Comparison of ENCODE assay signal across 13 cellular contexts in the genomic region with DNA sequence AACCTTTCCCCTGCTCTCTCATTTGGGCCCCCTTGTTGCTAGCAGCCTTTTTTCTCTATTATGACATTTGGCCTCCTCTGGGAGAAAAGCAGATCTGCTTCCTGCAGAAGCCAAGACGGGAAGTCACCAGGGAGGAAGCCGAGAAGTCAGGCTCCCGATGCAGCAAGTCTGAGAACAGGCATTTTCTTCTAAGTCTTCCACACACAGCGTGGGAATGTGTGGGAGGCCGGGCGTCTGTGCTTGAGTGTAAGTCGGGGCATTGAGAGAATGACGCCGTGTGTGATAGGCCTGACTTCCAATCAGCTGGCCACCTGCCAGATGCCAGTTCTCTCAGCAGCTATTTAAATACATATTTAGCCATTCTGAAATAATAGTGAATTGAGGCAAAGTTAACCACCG.
DNase-seq lines count a peak whose midpoint lies in the region; ATAC-seq and TF ChIP-seq lines count a peak whose summit lies in the region.
"Had no signal": no experiment of that assay in that cellular context is flagged by ENCODE, and none has a peak within 500 bp of the region (broad histone marks: within the 10 kb centered on the region; RNA-seq: fewer than 3 reads in every experiment).

No MANE protein-coding gene starts in this region.

- no peak for ATAC-seq in naive thymus-derived CD4-positive, alpha-beta T cell
- ATAC-seq: activated CD8-positive, alpha-beta T cell treated with anti-CD3 and anti-CD28 coated beads, Interleukin-2, amount 10 ng/mL, durations not matched to agents 7 days and 5 days had no signal

- H3K9ac ChIP-seq in colonic mucosa (ENCODE audit: low read depth in 2 of 2, low read length in 2 of 2), result no peak overlapping the region

- no peaks in the 10 kb centered on the region for H3K9me3 ChIP-seq in BE2C
- no peaks in the 10 kb centered on the region for H3K9me3 ChIP-seq in colonic mucosa
- H3K9me3 ChIP-seq in naive thymus-derived CD4-positive, alpha-beta T cell (ENCODE audit: control insufficient read depth in 2 of 3, low read length in 3 of 3), result no peaks in the 10 kb centered on the region
- H3K9me3 ChIP-seq: SJSA1 had no signal

- H3K4me3 Mint-ChIP-seq in naive thymus-derived CD4-positive, alpha-beta T cell, result no peak overlapping the region
- H3K4me3 Mint-ChIP-seq: activated CD8-positive, alpha-beta T cell treated with anti-CD3 and anti-CD28 coated beads, Interleukin-2, amount 10 ng/mL, durations not matched to agents 7 days and 5 days; B cell; central memory CD8-positive, alpha-beta T cell had no signal

- H3K27me3 ChIP-seq in BE2C (peaks cover under 1% of the 10 kb centered on the region; the same call in 1 of the 2 replicates), colonic mucosa (no peaks in the 10 kb centered on the region)
- H3K27me3 ChIP-seq in naive thymus-derived CD4-positive, alpha-beta T cell (ENCODE audit: control insufficient read depth in 2 of 2, insufficient read depth in 2 of 2, low read length in 2 of 2), result peaks cover 0 to 4% of the 10 kb centered on the region in 2 donors
- H3K27me3 ChIP-seq: SJSA1 had no signal

- H3K9me3 Mint-ChIP-seq in naive thymus-derived CD4-positive, alpha-beta T cell, result peaks cover 0 to 4% (median 0%) of the 10 kb centered on the region in 11 donors
- H3K9me3 Mint-ChIP-seq: central memory CD8-positive, alpha-beta T cell had no signal

- H3K27ac Mint-ChIP-seq in naive thymus-derived CD4-positive, alpha-beta T cell, result no peak overlapping the region
- H3K27ac Mint-ChIP-seq: activated CD8-positive, alpha-beta T cell treated with anti-CD3 and anti-CD28 coated beads, Interleukin-2, amount 10 ng/mL, durations not matched to agents 7 days and 5 days; B cell had no signal

- H3K27ac ChIP-seq in colonic mucosa, result peak overlapping the region; percentile 55
- H3K27ac ChIP-seq in naive thymus-derived CD4-positive, alpha-beta T cell (ENCODE audit: low read depth, low read length), result no peak overlapping the region
- H3K27ac ChIP-seq: SJSA1 had no signal

- intact Hi-C loops in colonic mucosa (cut with DNase I), result no loop called here
- intact Hi-C loops in naive thymus-derived CD4-positive, alpha-beta T cell (cut with micrococcal nuclease), result no loop called here

- TF ChIP-seq CTCF in BE2C (IDR thresholded peaks at IDR 0.05; ENCODE audit: low read depth, low read length) (no peak), colonic mucosa (IDR thresholded peaks at IDR 0.05) (no peak)

- H3K4me1 ChIP-seq in BE2C (no peaks in the 10 kb centered on the region), colonic mucosa (no peaks in the 10 kb centered on the region)
- H3K4me1 ChIP-seq in naive thymus-derived CD4-positive, alpha-beta T cell (ENCODE audit: control insufficient read depth in 2 of 2, insufficient read depth in 2 of 2, low read length in 2 of 2), result no peaks in the 10 kb centered on the region

- no peaks in the 10 kb centered on the region for H3K4me1 Mint-ChIP-seq in naive thymus-derived CD4-positive, alpha-beta T cell
- H3K4me1 Mint-ChIP-seq: B cell; central memory CD8-positive, alpha-beta T cell had no signal

- POLR2A ChIA-PET in naive thymus-derived CD4-positive, alpha-beta T cell (lab: Charles Lee), result no interaction called here

- H3K36me3 ChIP-seq in BE2C (no peaks in the 10 kb centered on the region), colonic mucosa (no peaks in the 10 kb centered on the region)
- no peaks in the 10 kb centered on the region for H3K36me3 ChIP-seq in naive thymus-derived CD4-positive, alpha-beta T cell (ENCODE audit: control insufficient read depth in 2 of 3, insufficient read depth in 3 of 3, low read length in 3 of 3)
- H3K36me3 ChIP-seq: SJSA1 had no signal

- DNase-seq in BE2C, result peak; percentile 13
- no peak for DNase-seq in colonic mucosa
- peak; percentile 6 to 12 for DNase-seq in hippocampal formation (lab: John Stamatoyannopoulos, UW)
- peak; percentile 55 for DNase-seq in putamen (ENCODE audit: low spot score)
- no peak for DNase-seq in activated CD8-positive, alpha-beta memory T cell treated with anti-CD3 and anti-CD28 coated beads, Interleukin-2, amount 50 U/mL, for 4 hours
- no peak for DNase-seq in NCI-H510A treated with DMSO at 0.1 percent for 48 hours (lab: John Stamatoyannopoulos, UW)
- no peak for DNase-seq in naive thymus-derived CD4-positive, alpha-beta T cell
- no peak for DNase-seq in NCI-H1417 treated with DMSO at 0.1 percent for 48 hours (lab: John Stamatoyannopoulos, UW)
- DNase-seq: activated CD8-positive, alpha-beta T cell treated with anti-CD3 and anti-CD28 coated beads, Interleukin-2, amount 10 ng/mL, durations not matched to agents 7 days and 5 days; NCI-H187 treated with DMSO at 0.1 percent for 48 hours had no signal

- peaks cover 38 to 63% (median 47%) of the 10 kb centered on the region in 5 donors for H3K27me3 Mint-ChIP-seq in naive thymus-derived CD4-positive, alpha-beta T cell

- H3K4me3 ChIP-seq in BE2C (ENCODE audit: low read depth, low read length) (no peak overlapping the region), colonic mucosa (no peak overlapping the region)
- H3K4me3 ChIP-seq in naive thymus-derived CD4-positive, alpha-beta T cell (ENCODE audit: low read length), result no peak overlapping the region
- H3K4me3 ChIP-seq: SJSA1 had no signal

- no peaks in the 10 kb centered on the region for H3K36me3 Mint-ChIP-seq in naive thymus-derived CD4-positive, alpha-beta T cell

- CTCF ChIA-PET in naive thymus-derived CD4-positive, alpha-beta T cell (lab: Charles Lee), result no interaction called here

Comparison
In these comparisons a context has a peak if more than half of its experiments do, and no peak if none do; other contexts are left out.
1. DNase-seq: peak in BE2C (single experiment), hippocampal formation (2 of 2) and putamen (single experiment); none in colonic mucosa (single experiment), activated CD8-positive, alpha-beta memory T cell treated with anti-CD3 and anti-CD28 coated beads, Interleukin-2, amount 50 U/mL, for 4 hours (single experiment), NCI-H510A treated with DMSO at 0.1 percent for 48 hours (single experiment), naive thymus-derived CD4-positive, alpha-beta T cell (0 of 9) and NCI-H1417 treated with DMSO at 0.1 percent for 48 hours (single experiment).